11 cellular contexts compared by ENCODE assay signal in the genomic region with DNA sequence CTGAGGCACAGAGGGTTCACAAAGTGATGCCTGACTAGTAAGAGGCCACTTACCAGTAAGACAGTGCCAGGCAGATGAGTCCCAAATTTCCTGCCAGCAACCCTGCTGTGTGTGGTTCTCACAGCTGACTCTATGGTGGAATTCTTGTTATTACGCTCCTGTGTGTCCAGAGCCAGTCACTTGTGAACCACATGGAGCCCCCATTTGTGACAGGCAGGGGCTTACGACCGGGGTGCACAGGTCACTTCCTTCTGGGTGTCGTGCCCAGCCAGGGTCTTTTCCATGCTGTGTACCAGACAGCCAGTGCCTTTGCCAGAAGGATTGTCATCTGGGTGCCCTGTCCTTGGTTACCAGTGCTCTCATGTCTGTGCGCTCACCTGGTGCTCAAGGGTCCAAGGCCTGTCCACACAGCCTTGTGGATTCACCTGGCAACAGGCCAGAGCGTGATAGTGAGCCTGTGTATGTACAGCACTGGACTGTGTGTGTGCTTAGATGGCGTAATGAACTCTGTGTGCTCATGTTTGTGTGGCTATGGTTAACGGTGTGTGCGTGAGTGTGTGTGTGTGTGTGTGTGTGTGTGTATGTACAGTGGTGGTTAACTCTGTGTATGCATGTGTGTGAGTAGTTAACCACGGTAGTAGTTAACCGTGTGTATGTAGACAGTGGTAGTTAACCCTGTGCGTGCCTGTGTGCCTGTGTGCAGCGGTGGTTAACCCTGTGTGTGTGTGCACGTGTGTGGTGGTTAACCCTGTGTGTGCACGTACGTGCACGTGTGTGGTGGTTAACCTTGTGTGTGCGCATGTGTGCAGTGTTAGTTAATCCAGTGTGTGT. TPM values are rescaled to one million over a fixed set of nuclear protein-coding genes. Genes with fewer than 3 reads are reported as not detected.
DNase-seq lines count a peak whose midpoint lies in the region; ATAC-seq and TF ChIP-seq lines count a peak whose summit lies in the region.
"Had no signal": no experiment of that assay in that cellular context is flagged by ENCODE, and none has a peak within 500 bp of the region (broad histone marks: within the 10 kb centered on the region; RNA-seq: fewer than 3 reads in every experiment).

No MANE protein-coding gene starts in this region.

- no peak overlapping the region for H3K4me2 ChIP-seq in mesenchymal stem cell (ENCODE audit: low read length, poor library complexity, severe bottlenecking)

- peak; percentile 50 to 64 for DNase-seq in Caco-2
- peak; percentile 17 for DNase-seq in LHCN-M2 (ENCODE audit: low read depth)
- DNase-seq in mesenchymal stem cell: peak; percentile 53
- DNase-seq in middle frontal gyrus (ENCODE audit: extremely low spot score, low spot score): no peak
- DNase-seq in HAP-1 (ENCODE audit: low spot score in 2 of 2): no peak
- no peak for DNase-seq in activated CD4-positive, alpha-beta T cell treated with anti-CD3 and anti-CD28 coated beads, Interleukin-2, amount 10 ng/mL, durations not matched to agents 7 days and 5 days
- DNase-seq: activated T-cell treated with anti-CD3 and anti-CD28 coated beads for 4 hours; central memory CD4-positive, alpha-beta T cell; stimulated activated naive CD8-positive, alpha-beta T cell treated with anti-CD3 and anti-CD28 coated beads, Interleukin-15, Interleukin-2, amounts not matched to agents 100 U/mL and 50 U/mL, for 24 hours had no signal

- H3K4me1 Mint-ChIP-seq in Caco-2 (ENCODE audit: low read depth, unreplicated experiment): peaks cover 7% of the 10 kb centered on the region
- no peaks in the 10 kb centered on the region for H3K4me1 Mint-ChIP-seq in activated CD4-positive, alpha-beta T cell treated with anti-CD3 and anti-CD28 coated beads, Interleukin-2, amount 10 ng/mL, durations not matched to agents 7 days and 5 days

- no peaks in the 10 kb centered on the region for H3K36me3 ChIP-seq in Caco-2 (ENCODE audit: control insufficient read depth, insufficient read depth, low read length)
- H3K36me3 ChIP-seq in mesenchymal stem cell (ENCODE audit: control insufficient read depth in 1 of 2, insufficient read depth in 2 of 2, low read depth in 1 of 2, low read length in 2 of 2): peaks cover 3 to 18% of the 10 kb centered on the region in 2 experiments
- no peaks in the 10 kb centered on the region for H3K36me3 ChIP-seq in HAP-1 (replicated peaks)

- peaks cover 8% of the 10 kb centered on the region for H3K79me1 ChIP-seq in mesenchymal stem cell (replicated peaks; ENCODE audit: low read length, poor library complexity, severe bottlenecking)

- no peak overlapping the region for H4K8ac ChIP-seq in mesenchymal stem cell (ENCODE audit: low read length)

- H2AFZ ChIP-seq in mesenchymal stem cell (ENCODE audit: low read depth, low read length): no peak overlapping the region

- no peak overlapping the region for H2BK120ac ChIP-seq in mesenchymal stem cell (ENCODE audit: low read depth, low read length)

- no peak overlapping the region for H3K4ac ChIP-seq in mesenchymal stem cell (ENCODE audit: low read depth in 1 of 2, low read length in 2 of 2)

- WGBS in mesenchymal stem cell: 92% methylated on average over 18 of the region's 18 CpGs

- TF ChIP-seq CTCF in Caco-2 (IDR thresholded peaks at IDR 0.05; ENCODE audit: insufficient read depth in 1 of 2, low read depth in 1 of 2, low read length in 1 of 2, severe bottlenecking in 1 of 2, unreplicated experiment in 1 of 2): no peak

- no peaks in the 10 kb centered on the region for H3K27me3 Mint-ChIP-seq in Caco-2 (ENCODE audit: insufficient read depth, unreplicated experiment)
- no peaks in the 10 kb centered on the region for H3K27me3 Mint-ChIP-seq in activated CD4-positive, alpha-beta T cell treated with anti-CD3 and anti-CD28 coated beads, Interleukin-2, amount 10 ng/mL, durations not matched to agents 7 days and 5 days

- POLR2A ChIA-PET in Caco-2 (lab: Charles Lee): no interaction called here
- POLR2A ChIA-PET in activated CD4-positive, alpha-beta T cell treated with anti-CD3 and anti-CD28 coated beads, Interleukin-2, amount 10 ng/mL, durations not matched to agents 7 days and 5 days (lab: Charles Lee): no interaction called here

- in situ Hi-C loops in HAP-1 (cut with MboI; ENCODE audit: low sequenced_read_pairs): no loop called here

- H3K36me3 Mint-ChIP-seq in Caco-2 (ENCODE audit: insufficient read depth, unreplicated experiment): peaks cover 12% of the 10 kb centered on the region
- peaks cover 2% of the 10 kb centered on the region for H3K36me3 Mint-ChIP-seq in activated CD4-positive, alpha-beta T cell treated with anti-CD3 and anti-CD28 coated beads, Interleukin-2, amount 10 ng/mL, durations not matched to agents 7 days and 5 days (ENCODE audit: low read depth)

- H2BK5ac ChIP-seq in mesenchymal stem cell (ENCODE audit: low read depth, low read length, poor library complexity, severe bottlenecking): no peak overlapping the region

- H3K9me3 ChIP-seq in Caco-2 (no peaks in the 10 kb centered on the region), mesenchymal stem cell (ENCODE audit: control insufficient read depth, low read length) (no peaks in the 10 kb centered on the region), HAP-1 (no peaks in the 10 kb centered on the region)

- H3K4me3 ChIP-seq in Caco-2 (ENCODE audit: low read depth, low read length) (no peak overlapping the region), mesenchymal stem cell (ENCODE audit: insufficient read depth in 1 of 2, low read depth in 1 of 2, low read length in 2 of 2) (no peak overlapping the region), HAP-1 (no peak overlapping the region)

- H3K4me1 ChIP-seq in Caco-2: peaks cover 8% of the 10 kb centered on the region
- H3K4me1 ChIP-seq in mesenchymal stem cell (ENCODE audit: control insufficient read depth, insufficient read depth, low read depth, low read length): peaks cover 46% of the 10 kb centered on the region
- H3K4me1 ChIP-seq in HAP-1: no peaks in the 10 kb centered on the region

- no peaks in the 10 kb centered on the region for H3K27me3 ChIP-seq in Caco-2 (replicated peaks; ENCODE audit: control insufficient read depth, insufficient read depth, low read length)
- H3K27me3 ChIP-seq in mesenchymal stem cell (ENCODE audit: control insufficient read depth in 1 of 2, insufficient read depth in 1 of 2, low read length in 2 of 2): no peaks in the 10 kb centered on the region
- H3K27me3 ChIP-seq in HAP-1 (ENCODE audit: low read depth): no peaks in the 10 kb centered on the region

- no peak overlapping the region for H2BK12ac ChIP-seq in mesenchymal stem cell (ENCODE audit: low read length in 2 of 2)

- no peak overlapping the region for H3K14ac ChIP-seq in mesenchymal stem cell (ENCODE audit: low read length in 2 of 2)

- peaks cover 15% of the 10 kb centered on the region for H3K9me3 Mint-ChIP-seq in Caco-2 (ENCODE audit: unreplicated experiment)
- H3K9me3 Mint-ChIP-seq in activated CD4-positive, alpha-beta T cell treated with anti-CD3 and anti-CD28 coated beads, Interleukin-2, amount 10 ng/mL, durations not matched to agents 7 days and 5 days: peaks cover 2% of the 10 kb centered on the region

- H2BK15ac ChIP-seq in mesenchymal stem cell (ENCODE audit: low read depth, poor library complexity, severe bottlenecking): peak overlapping the region; percentile 37

- no peak overlapping the region for H3K18ac ChIP-seq in mesenchymal stem cell (ENCODE audit: low read depth in 1 of 2, low read length in 2 of 2)

- H3K23ac ChIP-seq in mesenchymal stem cell (ENCODE audit: low read length in 2 of 2): no peak overlapping the region

- intact Hi-C loops in Caco-2 (cut with micrococcal nuclease; ENCODE audit: unreplicated experiment): no loop called here

- H3K4me3 Mint-ChIP-seq in Caco-2 (ENCODE audit: unreplicated experiment): no peak overlapping the region
- H3K4me3 Mint-ChIP-seq in activated CD4-positive, alpha-beta T cell treated with anti-CD3 and anti-CD28 coated beads, Interleukin-2, amount 10 ng/mL, durations not matched to agents 7 days and 5 days: no peak overlapping the region

- H2AK5ac ChIP-seq in mesenchymal stem cell (ENCODE audit: low read length, severe bottlenecking): no peak overlapping the region

- H4K91ac ChIP-seq in mesenchymal stem cell (ENCODE audit: low read length): peak overlapping the region; percentile 53

- H3K27ac Mint-ChIP-seq in Caco-2 (ENCODE audit: unreplicated experiment): no peak overlapping the region
- H3K27ac Mint-ChIP-seq in activated CD4-positive, alpha-beta T cell treated with anti-CD3 and anti-CD28 coated beads, Interleukin-2, amount 10 ng/mL, durations not matched to agents 7 days and 5 days: no peak overlapping the region

- H3K27ac ChIP-seq in cingulate gyrus (ENCODE audit: low read depth, low read length) (peak overlapping the region; percentile 21), mesenchymal stem cell (ENCODE audit: low read length, poor library complexity, severe bottlenecking) (no peak overlapping the region)

- ATAC-seq in HG03378 (IDR thresholded peaks at IDR 0.05; ENCODE audit: unreplicated experiment): no peak
- ATAC-seq: stimulated activated naive CD8-positive, alpha-beta T cell treated with anti-CD3 and anti-CD28 coated beads, Interleukin-15, Interleukin-2, amounts not matched to agents 100 U/mL and 50 U/mL, for 24 hours had no signal

- BruUV-seq in Caco-2 (replicated peaks; lab: Mats Ljungman, UMichigan): no TSS peak

- CTCF ChIA-PET in Caco-2 (lab: Charles Lee): no interaction called here
- CTCF ChIA-PET in activated CD4-positive, alpha-beta T cell treated with anti-CD3 and anti-CD28 coated beads, Interleukin-2, amount 10 ng/mL, durations not matched to agents 7 days and 5 days (lab: Charles Lee): interaction anchor here (1.5 kb wide), 1 partner anchor 75 kb away, joined by 3 read pairs; no protein-coding TSS in a partner anchor

- no peak overlapping the region for H3K9ac ChIP-seq in mesenchymal stem cell (ENCODE audit: low read length)

RNA-seq across cellular contexts. Expression of gene GRAMD4, which starts 18.6 kb away (rescaled TPM):
- total RNA-seq in Caco-2 (2022) (20.8 and 23.4 TPM in 2 replicates), LHCN-M2 (2014; rRNA removed) (5.8 and 6.2 TPM in 2 replicates)
- polyA plus RNA-seq in LHCN-M2 (2012): 5.4 TPM
- polyA plus RNA-seq in mesenchymal stem cell (2013, experiment 1 of 2): 5.1 TPM
- 5.0 TPM for polyA plus RNA-seq in mesenchymal stem cell (2013, experiment 2 of 2)
- total RNA-seq in activated CD4-positive, alpha-beta T cell treated with anti-CD3 and anti-CD28 coated beads, Interleukin-2, amount 10 ng/mL, durations not matched to agents 7 days and 5 days: 10 to 100 TPM; 40.8 to 43.2 TPM

Comparison
In these comparisons a context has a peak if more than half of its experiments do, and no peak if none do; other contexts are left out.
1. DNase-seq: peak in Caco-2 (2 of 2), LHCN-M2 (single experiment) and mesenchymal stem cell (single experiment); none in middle frontal gyrus (single experiment), HAP-1 (0 of 2) and activated CD4-positive, alpha-beta T cell treated with anti-CD3 and anti-CD28 coated beads, Interleukin-2, amount 10 ng/mL, durations not matched to agents 7 days and 5 days (single experiment).